In genomic region chr11:6458352-6458751, GRCh38 we compare ENCODE assay signal across 18 cellular contexts. TPM values are rescaled to one million over a fixed set of nuclear protein-coding genes. Genes with fewer than 3 reads are reported as not detected.
"Had no signal": no experiment of that assay in that cellular context is flagged by ENCODE, and none has a peak within 500 bp of the region (broad histone marks: within the 10 kb centered on the region; RNA-seq: fewer than 3 reads in every experiment).

No MANE protein-coding gene starts in this region.

- ATAC-seq: gastrocnemius medialis; naive thymus-derived CD4-positive, alpha-beta T cell had no signal

- H3K27me3 ChIP-seq: dorsolateral prefrontal cortex, esophagus muscularis mucosa, gastrocnemius medialis, right atrium auricular region, uterus had no signal

- H3K27ac Mint-ChIP-seq: immature natural killer cell; naive thymus-derived CD4-positive, alpha-beta T cell; nephron progenitor cell had no signal

- H3K4me3 ChIP-seq: dorsolateral prefrontal cortex, esophagus muscularis mucosa, gastrocnemius medialis, left ventricle myocardium inferior, right atrium auricular region, uterus had no signal

- H3K4me1 Mint-ChIP-seq: immature natural killer cell had no signal

- H3K9me3 Mint-ChIP-seq: immature natural killer cell; naive thymus-derived CD4-positive, alpha-beta T cell; nephron progenitor cell had no signal

- H3K27me3 Mint-ChIP-seq: naive thymus-derived CD4-positive, alpha-beta T cell had no signal

- H3K27ac ChIP-seq: dorsolateral prefrontal cortex, esophagus muscularis mucosa, gastrocnemius medialis, left ventricle myocardium inferior, right atrium auricular region, uterus had no signal

- DNase-seq: cortex of kidney; dorsolateral prefrontal cortex; effector CD8-positive, alpha-beta T cell; gastrocnemius medialis; glutamatergic neuron; immature natural killer cell; left ventricle myocardium inferior; mammary epithelial cell; naive thymus-derived CD4-positive, alpha-beta T cell; nephron progenitor cell; stimulated activated CD4-positive, alpha-beta T cell treated with anti-CD3 and anti-CD28 coated beads, Interleukin-12 subunit alpha, Interleukin-12 subunit beta, amount 100 ng/mL, for 4 hours; stimulated activated CD4-positive, alpha-beta T cell treated with anti-CD3 and anti-CD28 coated beads, Interleukin-2, amount 100 ng/mL, for 48 hours; stimulated activated naive CD4-positive, alpha-beta T cell treated with Interleukin-2 at 50 U/mL for 16 hours; trophoblast cell; uterus had no signal

- H3K4me1 ChIP-seq: esophagus muscularis mucosa, left ventricle myocardium inferior, right atrium auricular region, uterus had no signal

- H3K36me3 ChIP-seq: uterus had no signal

- H3K4me3 Mint-ChIP-seq: immature natural killer cell; naive thymus-derived CD4-positive, alpha-beta T cell; nephron progenitor cell had no signal

- H3K9me3 ChIP-seq: esophagus muscularis mucosa, gastrocnemius medialis, left ventricle myocardium inferior, right atrium auricular region, uterus had no signal

RNA-seq across cellular contexts. Expression of gene HPX, which starts 17.6 kb away (rescaled TPM):
- total RNA-seq: fibroblast of villous mesenchyme had no signal
